In the genomic region with DNA sequence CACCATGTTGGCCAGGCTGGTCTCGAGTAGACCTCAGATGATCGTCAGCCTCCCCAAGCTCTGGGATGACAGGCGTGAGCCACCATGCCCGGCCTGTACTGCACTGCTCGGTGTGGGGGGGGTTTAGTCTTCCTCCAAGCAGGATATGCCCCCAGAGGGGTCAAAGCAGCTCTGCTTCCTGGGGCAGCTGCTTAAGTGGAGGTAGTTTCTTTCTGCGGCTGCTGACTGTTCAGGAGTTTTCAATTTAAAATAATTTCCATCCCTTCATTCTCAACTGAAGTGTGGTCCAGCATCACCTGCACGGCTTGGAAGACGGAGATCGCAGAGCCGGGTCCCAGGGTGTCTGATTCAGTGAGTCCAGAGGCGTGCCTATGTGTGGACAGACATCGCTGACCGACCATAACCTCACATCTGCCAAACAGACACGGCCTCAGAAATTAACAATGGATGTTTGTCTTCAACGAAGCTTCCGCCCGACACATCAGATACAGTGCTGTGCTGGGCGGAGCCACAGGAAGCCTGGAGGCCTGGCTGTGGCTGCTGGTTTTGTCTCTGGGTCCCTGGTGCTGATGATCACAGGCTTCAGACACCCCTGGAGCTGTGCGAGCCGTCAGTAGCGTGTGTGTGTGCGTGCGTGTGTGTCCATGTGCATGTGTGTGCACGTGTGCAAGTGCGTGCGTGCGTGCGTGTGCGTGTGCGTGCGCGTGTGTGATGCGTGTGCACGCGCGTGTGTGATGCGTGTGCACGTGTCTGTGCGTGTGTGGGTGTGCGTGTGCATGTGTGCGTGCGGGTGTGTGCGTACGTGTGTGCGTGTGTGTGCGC, we compare ENCODE assay signal across 12 cellular contexts.
DNase-seq lines count a peak whose midpoint lies in the region; ATAC-seq and TF ChIP-seq lines count a peak whose summit lies in the region.
"Had no signal": no experiment of that assay in that cellular context is flagged by ENCODE, and none has a peak within 500 bp of the region (broad histone marks: within the 10 kb centered on the region; RNA-seq: fewer than 3 reads in every experiment).

No MANE protein-coding gene starts in this region.

- H3F3A ChIP-seq in SK-N-SH (replicated peaks; ENCODE audit: insufficient read depth) = peaks cover 12% of the 10 kb centered on the region

- 49% methylated on average over 41 of the region's 46 CpGs for WGBS in SK-N-SH (ENCODE audit: low lambda C conversion rate)
- WGBS in heart left ventricle, 4 donors = 69 to 76% (median 71%) methylated on average over 44 to 46 of the region's 46 CpGs

- peaks cover 0 to 3% of the 10 kb centered on the region in 2 donors for H3K9me3 Mint-ChIP-seq in stimulated activated naive CD8-positive, alpha-beta T cell treated with anti-CD3 and anti-CD28 coated beads, Interleukin-15, amount 100 ng/mL, for 72 hours
- H3K9me3 Mint-ChIP-seq: T-helper 2 cell treated with Interferon-gamma antibody and Interleukin-4, amounts not matched to agents 5 μg/mL and 100 μg/mL, for 36 hours had no signal

- H3K4me1 ChIP-seq in SK-N-SH (ENCODE audit: control insufficient read depth in 1 of 2, insufficient read depth in 2 of 2, low read depth in 1 of 2, low read length in 1 of 2) = peaks cover 16 to 58% of the 10 kb centered on the region in 2 experiments; a peak in 3 of 4 replicates
- H3K4me1 ChIP-seq in heart left ventricle = peaks cover 0 to 16% (median 9%) of the 10 kb centered on the region in 12 donors

- H3K79me2 ChIP-seq in SK-N-SH (ENCODE audit: insufficient read depth) = no peaks in the 10 kb centered on the region

- peak overlapping the region; percentile 13; the same call in 1 of the 2 replicates for H3K4me2 ChIP-seq in SK-N-SH

- TF ChIP-seq RAD21 in SK-N-SH (IDR thresholded peaks at IDR 0.05; ENCODE audit: low read length) = no peak; the same call in 1 of the 2 replicates

- TF ChIP-seq CTCF in SK-N-SH (IDR thresholded peaks at IDR 0.05) (no peak), heart left ventricle (IDR thresholded peaks at IDR 0.05) (no peak), omental fat pad (IDR thresholded peaks at IDR 0.05) (no peak)

- H3K4me1 Mint-ChIP-seq in stimulated activated naive CD8-positive, alpha-beta T cell treated with anti-CD3 and anti-CD28 coated beads, Interleukin-15, amount 100 ng/mL, for 72 hours = no peaks in the 10 kb centered on the region

- no peak overlapping the region for H3K27ac Mint-ChIP-seq in stimulated activated naive CD8-positive, alpha-beta T cell treated with anti-CD3 and anti-CD28 coated beads, Interleukin-15, amount 100 ng/mL, for 72 hours
- H3K27ac Mint-ChIP-seq: T-helper 2 cell treated with Interferon-gamma antibody and Interleukin-4, amounts not matched to agents 5 μg/mL and 100 μg/mL, for 36 hours had no signal

- no peak for TF ChIP-seq POLR2A in heart left ventricle (IDR thresholded peaks at IDR 0.05)

- H3K9me3 ChIP-seq in SK-N-SH = no peaks in the 10 kb centered on the region
- peaks cover 0 to 9% (median 0%) of the 10 kb centered on the region in 12 donors for H3K9me3 ChIP-seq in heart left ventricle
- H3K9me3 ChIP-seq: stomach had no signal

- H2AFZ ChIP-seq in SK-N-SH (ENCODE audit: low read depth) = peak overlapping the region; percentile 29; the same call in 1 of the 2 replicates

- H3K9me2 ChIP-seq in SK-N-SH = no peaks in the 10 kb centered on the region

- DNase-seq in Caki2 (ENCODE audit: low read depth) (peak; percentile 57), SK-N-SH (peak; percentile 93), heart left ventricle (peak in 4 of 5 donors; percentile 40 to 65 (median 54)), omental fat pad (ENCODE audit: low spot score) (no peak), NCI-H510A treated with DMSO at 0.1 percent for 48 hours (lab: John Stamatoyannopoulos, UW) (no peak), SIG-M5 treated with dmso at 0.1 percent for 504 hours (lab: John Stamatoyannopoulos, UW; ENCODE audit: unreplicated experiment) (no peak)
- no peak for DNase-seq in stimulated activated naive CD8-positive, alpha-beta T cell treated with anti-CD3 and anti-CD28 coated beads, Interleukin-15, amount 100 ng/mL, for 72 hours
- DNase-seq: activated CD8-positive, alpha-beta memory T cell treated with anti-CD3 and anti-CD28 coated beads, Interleukin-2, amount 50 U/mL, for 48 hours; NCI-H82; stomach had no signal

- H3K27me3 ChIP-seq in SK-N-SH (ENCODE audit: insufficient read depth) (no peaks in the 10 kb centered on the region), heart left ventricle (no peaks in the 10 kb centered on the region)
- H3K27me3 ChIP-seq: stomach had no signal

- ATAC-seq in heart left ventricle = peak in 3 of 4 donors; percentile 76 to 86 (median 81)
- ATAC-seq in omental fat pad (ENCODE audit: low FRiP score) = peak; percentile 27
- ATAC-seq in stimulated activated naive CD8-positive, alpha-beta T cell treated with anti-CD3 and anti-CD28 coated beads, Interleukin-15, amount 100 ng/mL, for 72 hours = no peak
- ATAC-seq in GM19463 (IDR thresholded peaks at IDR 0.05; ENCODE audit: unreplicated experiment) = no peak

- H3K36me3 ChIP-seq in SK-N-SH (replicated peaks in 1 of 2; ENCODE audit: control insufficient read depth in 1 of 2, insufficient read depth in 2 of 2, low read length in 1 of 2) (no peaks in the 10 kb centered on the region), heart left ventricle (no peaks in the 10 kb centered on the region)
- H3K36me3 ChIP-seq: stomach had no signal

- POLR2A ChIA-PET in SK-N-SH (lab: Yijun Ruan, JAX) = interaction anchor here (0.7 to 2.0 kb wide), 5 partner anchors 10 to 386 kb away, joined by 3 to 5 read pairs (median 3); a partner anchor contains a TSS

- peak in 1 of 2 experiments; percentile 96; a peak in 2 of 4 replicates for TF ChIP-seq EP300 in SK-N-SH (IDR thresholded peaks at IDR 0.05; ENCODE audit: borderline replicate concordance in 1 of 2, low read depth in 1 of 2, low read length in 1 of 2)

- intact Hi-C loops in heart left ventricle (cut with DNase I) = loop anchor here in 1 of 10 donors (5.0 kb wide), 1 partner anchor 53 kb away; no protein-coding TSS in a partner anchor

- H3K27ac ChIP-seq in SK-N-SH (ENCODE audit: low read depth in 2 of 2, low read length in 1 of 2) (peak overlapping the region in 1 of 2 experiments; percentile 97; a peak in 2 of 4 replicates), heart left ventricle (peak overlapping the region in 7 of 12 donors; percentile 1 to 62 (median 41))
- H3K27ac ChIP-seq: stomach had no signal

- H3K4me3 ChIP-seq in SK-N-SH (ENCODE audit: low read depth in 2 of 2, low read length in 1 of 2) (no peak overlapping the region), heart left ventricle (no peak overlapping the region)
- H3K4me3 ChIP-seq: stomach had no signal

- in situ Hi-C loops in Caki2 (cut with HindIII; ENCODE audit: low pct_unique_long_range_greater_than_20kb, low sequenced_read_pairs) = no loop called here

- H3K27me3 Mint-ChIP-seq in stimulated activated naive CD8-positive, alpha-beta T cell treated with anti-CD3 and anti-CD28 coated beads, Interleukin-15, amount 100 ng/mL, for 72 hours = peaks cover 23% of the 10 kb centered on the region

- H4K20me1 ChIP-seq in SK-N-SH (ENCODE audit: insufficient read depth) = no peaks in the 10 kb centered on the region

- CTCF ChIA-PET in SK-N-SH (lab: Yijun Ruan, JAX) = interaction anchor here (1.2 to 1.6 kb wide), 5 partner anchors 10 to 202 kb away, joined by 3 to 5 read pairs (median 4); no protein-coding TSS in a partner anchor

- H3K9ac ChIP-seq in SK-N-SH = no peak overlapping the region

- H3K4me3 Mint-ChIP-seq in stimulated activated naive CD8-positive, alpha-beta T cell treated with anti-CD3 and anti-CD28 coated beads, Interleukin-15, amount 100 ng/mL, for 72 hours = no peak overlapping the region
- H3K4me3 Mint-ChIP-seq: T-helper 2 cell treated with Interferon-gamma antibody and Interleukin-4, amounts not matched to agents 5 μg/mL and 100 μg/mL, for 36 hours had no signal

TF ChIP-seq in SK-N-SH, 30 proteins besides CTCF, POLR2A, EP300 and RAD21 (continues in another document):
- no peak for TF ChIP-seq TAF1 (IDR thresholded peaks at IDR 0.05; ENCODE audit: borderline replicate concordance, low read depth, low read length)
- no peak for TF ChIP-seq RXRA (IDR thresholded peaks at IDR 0.05; ENCODE audit: borderline replicate concordance, low read depth)
- no peak for TF ChIP-seq NRF1 (IDR thresholded peaks at IDR 0.05; ENCODE audit: low read depth, low read length)
- TF ChIP-seq, protein P1, sequence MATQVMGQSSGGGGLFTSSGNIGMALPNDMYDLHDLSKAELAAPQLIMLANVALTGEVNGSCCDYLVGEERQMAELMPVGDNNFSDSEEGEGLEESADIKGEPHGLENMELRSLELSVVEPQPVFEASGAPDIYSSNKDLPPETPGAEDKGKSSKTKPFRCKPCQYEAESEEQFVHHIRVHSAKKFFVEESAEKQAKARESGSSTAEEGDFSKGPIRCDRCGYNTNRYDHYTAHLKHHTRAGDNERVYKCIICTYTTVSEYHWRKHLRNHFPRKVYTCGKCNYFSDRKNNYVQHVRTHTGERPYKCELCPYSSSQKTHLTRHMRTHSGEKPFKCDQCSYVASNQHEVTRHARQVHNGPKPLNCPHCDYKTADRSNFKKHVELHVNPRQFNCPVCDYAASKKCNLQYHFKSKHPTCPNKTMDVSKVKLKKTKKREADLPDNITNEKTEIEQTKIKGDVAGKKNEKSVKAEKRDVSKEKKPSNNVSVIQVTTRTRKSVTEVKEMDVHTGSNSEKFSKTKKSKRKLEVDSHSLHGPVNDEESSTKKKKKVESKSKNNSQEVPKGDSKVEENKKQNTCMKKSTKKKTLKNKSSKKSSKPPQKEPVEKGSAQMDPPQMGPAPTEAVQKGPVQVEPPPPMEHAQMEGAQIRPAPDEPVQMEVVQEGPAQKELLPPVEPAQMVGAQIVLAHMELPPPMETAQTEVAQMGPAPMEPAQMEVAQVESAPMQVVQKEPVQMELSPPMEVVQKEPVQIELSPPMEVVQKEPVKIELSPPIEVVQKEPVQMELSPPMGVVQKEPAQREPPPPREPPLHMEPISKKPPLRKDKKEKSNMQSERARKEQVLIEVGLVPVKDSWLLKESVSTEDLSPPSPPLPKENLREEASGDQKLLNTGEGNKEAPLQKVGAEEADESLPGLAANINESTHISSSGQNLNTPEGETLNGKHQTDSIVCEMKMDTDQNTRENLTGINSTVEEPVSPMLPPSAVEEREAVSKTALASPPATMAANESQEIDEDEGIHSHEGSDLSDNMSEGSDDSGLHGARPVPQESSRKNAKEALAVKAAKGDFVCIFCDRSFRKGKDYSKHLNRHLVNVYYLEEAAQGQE (IDR thresholded peaks at IDR 0.05; ENCODE audit: low read depth, low read length) = no peak
- peak; percentile 90 for TF ChIP-seq GATA2 (CRISPR knock-in tag; IDR thresholded peaks at IDR 0.05)
- TF ChIP-seq NFIC (IDR thresholded peaks at IDR 0.05; ENCODE audit: borderline replicate concordance) = no peak
- TF ChIP-seq CHD2 (IDR thresholded peaks at IDR 0.05; ENCODE audit: low read length, partially characterized antibody) = peak; percentile 89
- TF ChIP-seq YY1 (IDR thresholded peaks at IDR 0.05; ENCODE audit: low read depth) = no peak
- peak; percentile 82 for TF ChIP-seq TCF12 (IDR thresholded peaks at IDR 0.05)
- no peak for TF ChIP-seq TEAD4 (IDR thresholded peaks at IDR 0.05; ENCODE audit: borderline replicate concordance, insufficient read depth)
- TF ChIP-seq SMC3 (IDR thresholded peaks at IDR 0.05; ENCODE audit: low read depth, low read length) = peak; percentile 26; the same call in 1 of the 2 replicates
- no peak for TF ChIP-seq RFX5 (IDR thresholded peaks at IDR 0.05; ENCODE audit: low read length)

Comparison
In these comparisons a context has a peak if more than half of its experiments do, and no peak if none do; other contexts are left out.
1. DNase-seq: peak in Caki2 (single experiment), SK-N-SH (single experiment) and heart left ventricle (4 of 5); none in omental fat pad (single experiment), NCI-H510A treated with DMSO at 0.1 percent for 48 hours (single experiment), stimulated activated naive CD8-positive, alpha-beta T cell treated with anti-CD3 and anti-CD28 coated beads, Interleukin-15, amount 100 ng/mL, for 72 hours (0 of 2) and SIG-M5 treated with dmso at 0.1 percent for 504 hours (single experiment).
2. ATAC-seq: peak in heart left ventricle (3 of 4) and omental fat pad (single experiment); none in stimulated activated naive CD8-positive, alpha-beta T cell treated with anti-CD3 and anti-CD28 coated beads, Interleukin-15, amount 100 ng/mL, for 72 hours (single experiment) and GM19463 (single experiment).